Comparison of ENCODE assay signal across 20 cellular contexts in genomic region chr2:179932786-179933185, GRCh38.
DNase-seq lines count a peak whose midpoint lies in the region; ATAC-seq and TF ChIP-seq lines count a peak whose summit lies in the region.
"Had no signal": no experiment of that assay in that cellular context is flagged by ENCODE, and none has a peak within 500 bp of the region (broad histone marks: within the 10 kb centered on the region; RNA-seq: fewer than 3 reads in every experiment).

No MANE protein-coding gene starts in this region.

- no peaks in the 10 kb centered on the region for H3K9me3 ChIP-seq in PC-3 (ENCODE audit: low read length)
- no peaks in the 10 kb centered on the region for H3K9me3 ChIP-seq in H9 (ENCODE audit: control insufficient read depth, low read depth, low read length)

- H3K27ac ChIP-seq in PC-3 (ENCODE audit: low read length) (no peak overlapping the region), H9 (ENCODE audit: insufficient read length, low read depth, low read length) (no peak overlapping the region)
- H3K27ac ChIP-seq: VCaP had no signal

- H3K18ac ChIP-seq in H9 (ENCODE audit: insufficient read length, low read depth, low read length), result no peak overlapping the region

- H3K27ac Mint-ChIP-seq in H9, result no peak overlapping the region
- H3K27ac Mint-ChIP-seq: T-helper 17 cell had no signal

- H2BK120ac ChIP-seq in H9 (ENCODE audit: low read depth, low read length, poor library complexity, severe bottlenecking), result no peak overlapping the region

- peaks cover 14 to 18% of the 10 kb centered on the region in 2 experiments for H3K4me1 Mint-ChIP-seq in H9
- H3K4me1 Mint-ChIP-seq: T-helper 17 cell had no signal

- H4K91ac ChIP-seq in H9 (ENCODE audit: insufficient read length, low read depth, low read length), result no peak overlapping the region

- H3K36me3 Mint-ChIP-seq in H9 (ENCODE audit: insufficient read depth in 1 of 3, low read depth in 3 of 3), result peaks cover 12 to 31% (median 20%) of the 10 kb centered on the region in 3 experiments

- no peak for TF ChIP-seq CTCF in PC-3 (conservative IDR thresholded peaks at IDR 0.05; ENCODE audit: low read depth, low read length)
- TF ChIP-seq CTCF in H9 (conservative IDR thresholded peaks at IDR 0.05), result no peak

- H3K4me3 Mint-ChIP-seq in H9, result no peak overlapping the region
- H3K4me3 Mint-ChIP-seq: neural crest cell, T-helper 17 cell had no signal

- H3K4me3 ChIP-seq in PC-3 (ENCODE audit: low read length), result no peak overlapping the region
- H3K4me3 ChIP-seq: GM12878, K562 had no signal

- H3F3A ChIP-seq in PC-3 (ENCODE audit: low read length, unreplicated experiment), result no peaks in the 10 kb centered on the region

- no peak overlapping the region for H4K8ac ChIP-seq in H9 (replicated peaks; ENCODE audit: insufficient read length, low read depth, low read length)

- no peaks in the 10 kb centered on the region for H3K9me2 ChIP-seq in PC-3 (replicated peaks; ENCODE audit: low read length)

- H3K56ac ChIP-seq in H9 (ENCODE audit: insufficient read length, low read depth, low read length), result no peak overlapping the region

- H4K20me1 ChIP-seq in PC-3 (ENCODE audit: low read length), result no peaks in the 10 kb centered on the region
- H4K20me1 ChIP-seq in H9 (ENCODE audit: control insufficient read depth, insufficient read depth, insufficient read length), result no peaks in the 10 kb centered on the region

- no peaks in the 10 kb centered on the region for H3K36me3 ChIP-seq in PC-3 (ENCODE audit: low read depth, low read length)

- BruUV-seq in PC-3 (replicated peaks; lab: Mats Ljungman, UMichigan), result no TSS peak

- no peaks in the 10 kb centered on the region for H3K79me1 ChIP-seq in H9 (ENCODE audit: insufficient read depth, low read depth, low read length, poor library complexity, severe bottlenecking)

- no peak overlapping the region for H3K14ac ChIP-seq in H9 (ENCODE audit: insufficient read depth, low read length)

- ATAC-seq in PC-3, result peak; percentile 46; the same call in 1 of the 2 replicates
- no peak for ATAC-seq in GM21526 (IDR thresholded peaks at IDR 0.05; ENCODE audit: low FRiP score, unreplicated experiment)
- ATAC-seq: GM12878, HCT116, K562, T-helper 17 cell had no signal

- H3T11ph ChIP-seq in H9 (ENCODE audit: low read length), result no peak overlapping the region

- no peak overlapping the region for H3K23ac ChIP-seq in H9 (ENCODE audit: insufficient read length, low read depth, low read length)

- POLR2A ChIA-PET in PC-3 (lab: Charles Lee; ENCODE audit: unreplicated experiment), result no interaction called here

- no peak overlapping the region for H2BK12ac ChIP-seq in H9 (ENCODE audit: insufficient read length, low read depth, low read length)

- WGBS in H9 (ENCODE audit: extremely low coverage, insufficient read length, low lambda C conversion rate), result no CpG with 5 or more reads among the region's 2 CpGs

- H2BK5ac ChIP-seq in H9 (ENCODE audit: insufficient read length, low read length), result no peak overlapping the region

- H3K27me3 ChIP-seq in PC-3 (ENCODE audit: low read length), result no peaks in the 10 kb centered on the region
- H3K27me3 ChIP-seq in H9 (ENCODE audit: insufficient read depth, low read length), result no peaks in the 10 kb centered on the region

- CTCF ChIA-PET in PC-3 (lab: Charles Lee), result no interaction called here

- DNase-seq in GM03348 (ENCODE audit: low spot score) (peak; percentile 3), PC-3 (no peak), globus pallidus (ENCODE audit: low spot score) (peak; percentile 21), myocyte (ENCODE audit: low read depth) (peak; percentile 55), NCI-H345 treated with DMSO at 0.1 percent for 48 hours (lab: John Stamatoyannopoulos, UW; ENCODE audit: unreplicated experiment) (no peak), H9 (no peak), cortex of kidney (lab: John Stamatoyannopoulos, UW) (no peak)
- DNase-seq: ACHN, amniotic stem cell, GDM1, NCI-H2081, NCI-H69, OCI-M1, T-helper 17 cell had no signal

- H2BK15ac ChIP-seq in H9 (ENCODE audit: low read depth, low read length), result no peak overlapping the region

- no peaks in the 10 kb centered on the region for H3K23me2 ChIP-seq in H9 (ENCODE audit: insufficient read length, low read depth, low read length, poor library complexity, severe bottlenecking)

- H4K5ac ChIP-seq in H9 (ENCODE audit: insufficient read length, low read depth, low read length), result no peak overlapping the region

- peaks cover 30 to 32% of the 10 kb centered on the region in 2 experiments for H3K9me3 Mint-ChIP-seq in H9

- H3K4ac ChIP-seq in H9 (ENCODE audit: low read depth, low read length), result no peak overlapping the region

- no peak overlapping the region for H2BK20ac ChIP-seq in H9 (ENCODE audit: low read depth, low read length, poor library complexity, severe bottlenecking)

- H3K9ac ChIP-seq in PC-3 (ENCODE audit: low read length) (no peak overlapping the region), H9 (ENCODE audit: extremely low read depth, insufficient read length, low read length) (no peak overlapping the region)

- H3K27me3 Mint-ChIP-seq in H9 (ENCODE audit: low read depth), result no peaks in the 10 kb centered on the region
- H3K27me3 Mint-ChIP-seq: T-helper 17 cell had no signal

- H3K4me1 ChIP-seq in PC-3 (ENCODE audit: insufficient read depth, low read length) (no peaks in the 10 kb centered on the region), H9 (ENCODE audit: insufficient read depth, low read length) (no peaks in the 10 kb centered on the region)

- H3K79me2 ChIP-seq in PC-3 (ENCODE audit: low read length), result no peaks in the 10 kb centered on the region
- no peaks in the 10 kb centered on the region for H3K79me2 ChIP-seq in H9 (ENCODE audit: insufficient read depth, low read length)

- no peak overlapping the region for H3K4me2 ChIP-seq in PC-3 (ENCODE audit: low read length)
- no peak overlapping the region for H3K4me2 ChIP-seq in H9 (ENCODE audit: insufficient read depth, insufficient read length, low read length)

- intact Hi-C loops in PC-3 (cut with micrococcal nuclease), result no loop called here

- H2AFZ ChIP-seq in PC-3 (ENCODE audit: low read length) (no peak overlapping the region), H9 (ENCODE audit: low read length) (no peak overlapping the region)

- no peak overlapping the region for H2AK5ac ChIP-seq in H9 (ENCODE audit: insufficient read length, low read length)

Comparison
In these comparisons a context has a peak if more than half of its experiments do, and no peak if none do; other contexts are left out.
1. DNase-seq: peak in GM03348 (single experiment), globus pallidus (single experiment) and myocyte (single experiment); none in PC-3 (single experiment), NCI-H345 treated with DMSO at 0.1 percent for 48 hours (single experiment), H9 (single experiment) and cortex of kidney (single experiment).